ENCODE assay signal across 29 cellular contexts in the genomic region with DNA sequence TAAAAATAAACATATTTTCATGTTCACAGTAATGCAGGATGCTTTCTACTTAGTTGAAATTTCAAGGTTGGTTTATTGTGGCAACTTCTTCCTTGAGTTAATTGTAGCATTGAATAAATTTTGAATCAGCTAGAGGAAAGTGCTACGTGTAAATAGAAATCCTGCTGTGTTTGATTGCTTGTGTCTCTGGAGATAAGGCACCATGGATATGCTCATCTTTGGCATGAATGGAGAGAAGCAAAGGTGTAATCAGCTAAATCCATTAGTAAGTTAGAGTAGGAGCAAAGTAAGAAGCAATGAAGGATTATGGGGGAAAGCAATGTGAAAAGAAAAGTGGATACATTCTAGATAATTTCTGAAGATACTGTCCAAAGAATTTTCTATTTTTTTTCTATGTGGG.
"Had no signal": no experiment of that assay in that cellular context is flagged by ENCODE, and none has a peak within 500 bp of the region (broad histone marks: within the 10 kb centered on the region; RNA-seq: fewer than 3 reads in every experiment).

No MANE protein-coding gene starts in this region.

- H3K27ac ChIP-seq: brain microvascular endothelial cell, coronary artery, dorsolateral prefrontal cortex, WERI-Rb-1 had no signal

- ATAC-seq: activated CD4-positive, CD25-positive, alpha-beta regulatory T cell treated with anti-CD3 and anti-CD28 coated beads, Interleukin-2, amount 50 U/mL, for 24 hours; activated CD8-positive, alpha-beta T cell treated with anti-CD3 and anti-CD28 coated beads for 36 hours; activated T-cell treated with anti-CD3 and anti-CD28 coated beads, Interleukin-2, amount 50 U/mL, for 4 hours; activated T-helper 17 cell treated with anti-CD3 and anti-CD28 coated beads, Interleukin-2, amount 50 U/mL, for 72 hours; esophagus mucosa had no signal

- H3K4me3 Mint-ChIP-seq: activated B cell treated with CpG ODN at 0.5 μM for 24 hours; activated CD8-positive, alpha-beta T cell treated with anti-CD3 and anti-CD28 coated beads for 36 hours; activated naive CD8-positive, alpha-beta T cell; activated T-cell treated with anti-CD3 and anti-CD28 coated beads, Interleukin-2, amount 50 U/mL, for 4 hours; activated T-helper 17 cell treated with anti-CD3 and anti-CD28 coated beads, Interleukin-2, amount 50 U/mL, for 72 hours; central memory CD8-positive, alpha-beta T cell; dendritic cell treated with granulocyte-macrophage colony-stimulating factor and Interleukin-4, amounts not matched to agents 40 ng/mL and 50 ng/mL, for 4 days; endodermal cell; T-helper 2 cell treated with Interferon-gamma antibody and Interleukin-4, amounts not matched to agents 5 μg/mL and 100 μg/mL, for 36 hours had no signal

- H3K4me3 ChIP-seq: coronary artery, dorsolateral prefrontal cortex had no signal

- H3K27ac Mint-ChIP-seq: activated B cell treated with CpG ODN at 0.5 μM for 24 hours; activated CD8-positive, alpha-beta T cell treated with anti-CD3 and anti-CD28 coated beads for 36 hours; activated naive CD8-positive, alpha-beta T cell; activated T-helper 17 cell treated with anti-CD3 and anti-CD28 coated beads, Interleukin-2, amount 50 U/mL, for 72 hours; dendritic cell treated with granulocyte-macrophage colony-stimulating factor and Interleukin-4, amounts not matched to agents 40 ng/mL and 50 ng/mL, for 4 days; endodermal cell; T-helper 2 cell treated with Interferon-gamma antibody and Interleukin-4, amounts not matched to agents 5 μg/mL and 100 μg/mL, for 36 hours had no signal

- H3K27me3 Mint-ChIP-seq: activated B cell treated with CpG ODN at 0.5 μM for 24 hours; activated CD8-positive, alpha-beta T cell treated with anti-CD3 and anti-CD28 coated beads for 36 hours; activated naive CD8-positive, alpha-beta T cell; activated T-helper 17 cell treated with anti-CD3 and anti-CD28 coated beads, Interleukin-2, amount 50 U/mL, for 72 hours; central memory CD8-positive, alpha-beta T cell; dendritic cell treated with granulocyte-macrophage colony-stimulating factor and Interleukin-4, amounts not matched to agents 40 ng/mL and 50 ng/mL, for 4 days had no signal

- H3K9me3 Mint-ChIP-seq: central memory CD8-positive, alpha-beta T cell; endodermal cell had no signal

- DNase-seq: activated B cell treated with CpG ODN at 0.5 μM for 24 hours; activated CD4-positive, alpha-beta T cell treated with anti-CD3 and anti-CD28 coated beads for 48 hours; activated CD4-positive, alpha-beta T cell treated with anti-CD3 and anti-CD28 coated beads, Interleukin-2, amount 50 U/mL, for 1 hour; activated CD4-positive, alpha-beta T cell treated with anti-CD3 and anti-CD28 coated beads, Interleukin-2, amount 50 U/mL, for 48 hours; activated CD8-positive, alpha-beta memory T cell treated with anti-CD3 and anti-CD28 coated beads for 24 hours; activated CD8-positive, alpha-beta T cell treated with anti-CD3 and anti-CD28 coated beads for 36 hours; activated effector memory CD4-positive, alpha-beta T cell treated with Interleukin-2 at 50 U/mL for 16 hours; activated gamma-delta T cell treated with Interleukin-2 at 50 U/mL for 16 hours; activated naive CD4-positive, alpha-beta T cell treated with anti-CD3 and anti-CD28 coated beads, Interleukin-2, amount 50 U/mL, for 16 hours; activated naive CD4-positive, alpha-beta T cell treated with Interleukin-2 at 50 U/mL for 16 hours; activated T-cell treated with anti-CD3 and anti-CD28 coated beads, Interleukin-2, amount 50 U/mL, for 4 hours; amniotic stem cell; anterior cingulate cortex; brain microvascular endothelial cell; dorsolateral prefrontal cortex; effector memory CD4-positive, alpha-beta T cell; endodermal cell; foreskin fibroblast; head of caudate nucleus; T1000; WERI-Rb-1 had no signal

- H3K27me3 ChIP-seq: brain microvascular endothelial cell, dorsolateral prefrontal cortex had no signal

- H3K36me3 ChIP-seq: brain microvascular endothelial cell, WERI-Rb-1 had no signal

- H3K4me1 Mint-ChIP-seq: activated T-helper 17 cell treated with anti-CD3 and anti-CD28 coated beads, Interleukin-2, amount 50 U/mL, for 72 hours; central memory CD8-positive, alpha-beta T cell had no signal
